20 cellular contexts compared by ENCODE assay signal in genomic region chr7:103856929-103857328, GRCh38.
"Had no signal": no experiment of that assay in that cellular context is flagged by ENCODE, and none has a peak within 500 bp of the region (broad histone marks: within the 10 kb centered on the region; RNA-seq: fewer than 3 reads in every experiment).

No MANE protein-coding gene starts in this region.

- H3K9me3 Mint-ChIP-seq: activated CD4-positive, alpha-beta memory T cell treated with anti-CD3 and anti-CD28 coated beads, Interleukin-2, amount 10 ng/mL, durations not matched to agents 7 days and 5 days; activated naive CD4-positive, alpha-beta T cell treated with anti-CD3 and anti-CD28 coated beads for 36 hours; activated T-helper 2 cell treated with anti-CD3 and anti-CD28 coated beads, Interferon-gamma antibody, Interleukin-2, Interleukin-4, amounts not matched to agents 10 μg/mL and 5 μg/mL and 100 μg/mL, durations not matched to agents 14 hours and 24 hours and 36 hours; effector memory CD8-positive, alpha-beta T cell; neural progenitor cell had no signal

- H3K27ac ChIP-seq: body of pancreas, esophagus squamous epithelium, neural progenitor cell, right atrium auricular region, thyroid gland, vagina had no signal

- H3K4me3 Mint-ChIP-seq: activated CD4-positive, alpha-beta memory T cell treated with anti-CD3 and anti-CD28 coated beads, Interleukin-2, amount 10 ng/mL, durations not matched to agents 7 days and 5 days; activated CD8-positive, alpha-beta memory T cell treated with anti-CD3 and anti-CD28 coated beads, Interleukin-2, amount 10 ng/mL, durations not matched to agents 7 days and 5 days; activated naive CD4-positive, alpha-beta T cell treated with anti-CD3 and anti-CD28 coated beads for 36 hours; effector memory CD8-positive, alpha-beta T cell; naive thymus-derived CD4-positive, alpha-beta T cell; neural progenitor cell had no signal

- H3K4me3 ChIP-seq: body of pancreas, esophagus squamous epithelium, neural progenitor cell, right atrium auricular region, thyroid gland, vagina had no signal

- H3K27me3 ChIP-seq: body of pancreas, esophagus squamous epithelium, neural progenitor cell, right atrium auricular region, thyroid gland, vagina had no signal

- H3K4me1 Mint-ChIP-seq: activated CD4-positive, alpha-beta memory T cell treated with anti-CD3 and anti-CD28 coated beads, Interleukin-2, amount 10 ng/mL, durations not matched to agents 7 days and 5 days; activated CD8-positive, alpha-beta memory T cell treated with anti-CD3 and anti-CD28 coated beads, Interleukin-2, amount 10 ng/mL, durations not matched to agents 7 days and 5 days; neural progenitor cell had no signal

- H3K27ac Mint-ChIP-seq: activated CD4-positive, alpha-beta memory T cell treated with anti-CD3 and anti-CD28 coated beads, Interleukin-2, amount 10 ng/mL, durations not matched to agents 7 days and 5 days; activated CD8-positive, alpha-beta memory T cell treated with anti-CD3 and anti-CD28 coated beads, Interleukin-2, amount 10 ng/mL, durations not matched to agents 7 days and 5 days; activated naive CD4-positive, alpha-beta T cell treated with anti-CD3 and anti-CD28 coated beads for 36 hours; activated T-helper 2 cell treated with anti-CD3 and anti-CD28 coated beads, Interferon-gamma antibody, Interleukin-2, Interleukin-4, amounts not matched to agents 10 μg/mL and 5 μg/mL and 100 μg/mL, durations not matched to agents 14 hours and 24 hours and 36 hours; effector memory CD8-positive, alpha-beta T cell; naive thymus-derived CD4-positive, alpha-beta T cell; neural progenitor cell; progenitor cell of endocrine pancreas had no signal

- H3K36me3 ChIP-seq: esophagus squamous epithelium, neural progenitor cell, right atrium auricular region, thyroid gland, vagina had no signal

- H3K27me3 Mint-ChIP-seq: activated CD8-positive, alpha-beta memory T cell treated with anti-CD3 and anti-CD28 coated beads, Interleukin-2, amount 10 ng/mL, durations not matched to agents 7 days and 5 days had no signal

- DNase-seq: activated CD4-positive, alpha-beta memory T cell treated with anti-CD3 and anti-CD28 coated beads, Interleukin-2, amount 10 ng/mL, durations not matched to agents 7 days and 5 days; activated CD4-positive, alpha-beta T cell treated with anti-CD3 and anti-CD28 coated beads for 48 hours; activated CD4-positive, CD25-positive, alpha-beta regulatory T cell; activated CD8-positive, alpha-beta memory T cell treated with anti-CD3 and anti-CD28 coated beads, Interleukin-2, amount 10 ng/mL, durations not matched to agents 7 days and 5 days; activated naive CD4-positive, alpha-beta T cell treated with anti-CD3 and anti-CD28 coated beads for 36 hours; activated T-cell treated with anti-CD3 and anti-CD28 coated beads, Interleukin-2, amount 50 U/mL, for 1 hour; body of pancreas; effector memory CD8-positive, alpha-beta T cell; esophagus squamous epithelium; mesenchymal stem cell; naive thymus-derived CD4-positive, alpha-beta T cell; stimulated activated CD4-positive, alpha-beta T cell treated with anti-CD3 and anti-CD28 coated beads, Interleukin-12 subunit alpha, Interleukin-12 subunit beta, amount 100 ng/mL, for 4 hours; stimulated activated CD4-positive, alpha-beta T cell treated with anti-CD3 and anti-CD28 coated beads, Interleukin-1b, Interleukin-23, amount 100 ng/mL, for 48 hours; stimulated activated naive CD4-positive, alpha-beta T cell treated with Interleukin-2 at 50 U/mL for 16 hours; thyroid gland had no signal

- H3K4me1 ChIP-seq: esophagus squamous epithelium, neural progenitor cell, right atrium auricular region, thyroid gland, vagina had no signal

- H3K9me3 ChIP-seq: body of pancreas, esophagus squamous epithelium, right atrium auricular region, thyroid gland, vagina had no signal

- H3K36me3 Mint-ChIP-seq: activated CD8-positive, alpha-beta memory T cell treated with anti-CD3 and anti-CD28 coated beads, Interleukin-2, amount 10 ng/mL, durations not matched to agents 7 days and 5 days; naive thymus-derived CD4-positive, alpha-beta T cell; neural progenitor cell had no signal
